Comparison of ENCODE assay signal across 26 cellular contexts in the genomic region with DNA sequence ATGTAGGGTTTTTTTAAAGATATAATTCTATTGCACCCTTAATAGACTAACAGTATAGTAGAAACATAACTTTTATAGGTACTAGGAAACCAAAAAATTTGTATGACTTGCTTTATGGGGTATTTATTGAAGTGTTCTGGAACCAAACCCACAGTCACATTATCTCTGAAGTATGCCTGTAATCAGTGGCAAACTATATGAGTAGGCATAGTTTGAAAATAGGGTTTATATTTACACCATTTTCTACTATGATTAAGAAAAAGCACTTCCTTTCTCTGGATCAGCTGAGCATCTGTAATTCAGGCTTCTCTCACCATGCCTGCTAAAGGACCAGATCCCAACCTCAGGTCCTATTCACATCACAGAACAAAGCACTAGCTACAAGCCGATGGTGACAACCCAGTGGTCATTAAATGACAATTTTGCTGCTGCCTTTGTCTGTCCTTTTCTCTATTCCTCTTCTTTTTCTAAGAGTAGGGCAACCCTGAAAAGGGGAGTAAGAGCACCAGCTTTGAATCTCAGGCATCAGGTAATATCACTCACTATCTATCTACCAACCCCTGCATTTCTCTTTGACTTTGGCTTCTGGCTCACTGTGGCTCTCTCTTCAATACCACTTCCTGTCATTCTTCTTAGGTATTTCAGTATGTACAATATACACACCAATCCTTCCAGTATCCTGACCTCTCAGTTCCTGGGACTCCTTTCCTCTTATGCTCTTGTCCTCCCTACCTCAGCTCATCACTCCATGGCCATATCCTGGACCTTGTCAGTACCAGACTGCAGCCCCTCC. TPM values are rescaled to one million over a fixed set of nuclear protein-coding genes. Genes with fewer than 3 reads are reported as not detected.
DNase-seq lines count a peak whose midpoint lies in the region; ATAC-seq and TF ChIP-seq lines count a peak whose summit lies in the region.
"Had no signal": no experiment of that assay in that cellular context is flagged by ENCODE, and none has a peak within 500 bp of the region (broad histone marks: within the 10 kb centered on the region; RNA-seq: fewer than 3 reads in every experiment).

No MANE protein-coding gene starts in this region.

- peak; percentile 21 for DNase-seq in activated CD4-positive, alpha-beta T cell treated with anti-CD3 and anti-CD28 coated beads, Interleukin-2, amount 10 ng/mL, durations not matched to agents 7 days and 5 days
- no peak for DNase-seq in activated CD4-positive, alpha-beta T cell treated with anti-CD3 and anti-CD28 coated beads, Interleukin-2, amount 50 U/mL, for 48 hours
- DNase-seq in DND-41 (peak; percentile 28), immature natural killer cell (no peak), MV-4-11 (lab: John Stamatoyannopoulos, UW) (no peak), NCI-H2227 (lab: John Stamatoyannopoulos, UW; ENCODE audit: unreplicated experiment) (no peak), KBM-7 (no peak)
- DNase-seq in activated CD8-positive, alpha-beta T cell treated with anti-CD3 and anti-CD28 coated beads, Interleukin-2, amount 10 ng/mL, durations not matched to agents 7 days and 5 days: peak; percentile 41
- DNase-seq: activated effector memory CD4-positive, alpha-beta T cell treated with Interleukin-2 at 50 U/mL for 16 hours; aorta; caudate nucleus; EL; foreskin melanocyte; hippocampal formation; left ventricle myocardium superior; MG63; NCI-H1436 treated with DMSO at 0.1 percent for 48 hours; NCI-H524; right cardiac atrium; SJCRH30; upper lobe of left lung had no signal

- peak overlapping the region; percentile 45 for H3K27ac ChIP-seq in DND-41 (ENCODE audit: low read length)
- H3K27ac ChIP-seq: HL-60, parathyroid adenoma, SJCRH30, upper lobe of left lung had no signal

- H3K79me2 ChIP-seq in DND-41 (ENCODE audit: insufficient read depth, low read length): peaks cover 13% of the 10 kb centered on the region; the same call in 1 of the 2 replicates
- H3K79me2 ChIP-seq: parathyroid adenoma had no signal

- H3K9me3 Mint-ChIP-seq in activated CD4-positive, alpha-beta T cell treated with anti-CD3 and anti-CD28 coated beads, Interleukin-2, amount 10 ng/mL, durations not matched to agents 7 days and 5 days: no peaks in the 10 kb centered on the region
- H3K9me3 Mint-ChIP-seq in activated CD8-positive, alpha-beta T cell treated with anti-CD3 and anti-CD28 coated beads, Interleukin-2, amount 10 ng/mL, durations not matched to agents 7 days and 5 days (ENCODE audit: insufficient read depth): no peaks in the 10 kb centered on the region
- no peaks in the 10 kb centered on the region for H3K9me3 Mint-ChIP-seq in immature natural killer cell
- H3K9me3 Mint-ChIP-seq: GM23338, mesothelial cell of epicardium had no signal

- CTCF ChIA-PET in activated CD4-positive, alpha-beta T cell treated with anti-CD3 and anti-CD28 coated beads, Interleukin-2, amount 10 ng/mL, durations not matched to agents 7 days and 5 days (lab: Charles Lee): interaction anchor here (1.4 kb wide), 1 partner anchor 10 kb away, joined by 4 read pairs; no protein-coding TSS in a partner anchor
- CTCF ChIA-PET in activated CD8-positive, alpha-beta T cell treated with anti-CD3 and anti-CD28 coated beads, Interleukin-2, amount 10 ng/mL, durations not matched to agents 7 days and 5 days (lab: Charles Lee): interaction anchor here (1.6 kb wide), 1 partner anchor 116 kb away, joined by 3 read pairs; no protein-coding TSS in a partner anchor

- H3K4me3 Mint-ChIP-seq in activated CD4-positive, alpha-beta T cell treated with anti-CD3 and anti-CD28 coated beads, Interleukin-2, amount 10 ng/mL, durations not matched to agents 7 days and 5 days: no peak overlapping the region
- peak overlapping the region; percentile 0 for H3K4me3 Mint-ChIP-seq in activated CD8-positive, alpha-beta T cell treated with anti-CD3 and anti-CD28 coated beads, Interleukin-2, amount 10 ng/mL, durations not matched to agents 7 days and 5 days
- peak overlapping the region; percentile 2 to 36 (median 12) for H3K4me3 Mint-ChIP-seq in immature natural killer cell
- H3K4me3 Mint-ChIP-seq: B cell, GM23338, mesothelial cell of epicardium had no signal

- peaks cover 42% of the 10 kb centered on the region for H3K4me1 ChIP-seq in DND-41 (ENCODE audit: insufficient read depth, low read length)
- H3K4me1 ChIP-seq: parathyroid adenoma, SJCRH30, upper lobe of left lung had no signal

- no peaks in the 10 kb centered on the region for H3K9me3 ChIP-seq in DND-41 (ENCODE audit: insufficient read depth, low read length, severe bottlenecking)
- H3K9me3 ChIP-seq: MG63, SJCRH30, upper lobe of left lung had no signal

- H3K36me3 ChIP-seq in DND-41 (ENCODE audit: insufficient read depth, low read length): peaks cover 49% of the 10 kb centered on the region
- H3K36me3 ChIP-seq: MG63, SJCRH30, upper lobe of left lung had no signal

- H3K27ac Mint-ChIP-seq in activated CD4-positive, alpha-beta T cell treated with anti-CD3 and anti-CD28 coated beads, Interleukin-2, amount 10 ng/mL, durations not matched to agents 7 days and 5 days: peak overlapping the region; percentile 11
- peak overlapping the region; percentile 68 for H3K27ac Mint-ChIP-seq in activated CD8-positive, alpha-beta T cell treated with anti-CD3 and anti-CD28 coated beads, Interleukin-2, amount 10 ng/mL, durations not matched to agents 7 days and 5 days
- H3K27ac Mint-ChIP-seq in immature natural killer cell: peak overlapping the region; percentile 15 to 73 (median 26)
- H3K27ac Mint-ChIP-seq: B cell, GM23338, mesothelial cell of epicardium had no signal

- H3K4me2 ChIP-seq in DND-41 (ENCODE audit: insufficient read depth, low read length): no peak overlapping the region
- H3K4me2 ChIP-seq: GM23338 had no signal

- in situ Hi-C loops in KBM-7 (cut with MboI; ENCODE audit: low pct_unique_long_range_greater_than_20kb, low sequenced_read_pairs): no loop called here

- no peaks in the 10 kb centered on the region for H3K27me3 Mint-ChIP-seq in activated CD4-positive, alpha-beta T cell treated with anti-CD3 and anti-CD28 coated beads, Interleukin-2, amount 10 ng/mL, durations not matched to agents 7 days and 5 days
- H3K27me3 Mint-ChIP-seq in activated CD8-positive, alpha-beta T cell treated with anti-CD3 and anti-CD28 coated beads, Interleukin-2, amount 10 ng/mL, durations not matched to agents 7 days and 5 days (ENCODE audit: low read depth): no peaks in the 10 kb centered on the region
- no peaks in the 10 kb centered on the region for H3K27me3 Mint-ChIP-seq in immature natural killer cell (ENCODE audit: low read depth in 3 of 3)
- H3K27me3 Mint-ChIP-seq: B cell had no signal

- peaks cover 62% of the 10 kb centered on the region for H3K36me3 Mint-ChIP-seq in activated CD4-positive, alpha-beta T cell treated with anti-CD3 and anti-CD28 coated beads, Interleukin-2, amount 10 ng/mL, durations not matched to agents 7 days and 5 days (ENCODE audit: low read depth)
- H3K36me3 Mint-ChIP-seq in activated CD8-positive, alpha-beta T cell treated with anti-CD3 and anti-CD28 coated beads, Interleukin-2, amount 10 ng/mL, durations not matched to agents 7 days and 5 days (ENCODE audit: low read depth): peaks cover 58% of the 10 kb centered on the region
- H3K36me3 Mint-ChIP-seq in immature natural killer cell: peaks cover 0 to 21% (median 8%) of the 10 kb centered on the region in 3 donors

- peaks cover 47% of the 10 kb centered on the region for H3K4me1 Mint-ChIP-seq in activated CD4-positive, alpha-beta T cell treated with anti-CD3 and anti-CD28 coated beads, Interleukin-2, amount 10 ng/mL, durations not matched to agents 7 days and 5 days
- peaks cover 44% of the 10 kb centered on the region for H3K4me1 Mint-ChIP-seq in activated CD8-positive, alpha-beta T cell treated with anti-CD3 and anti-CD28 coated beads, Interleukin-2, amount 10 ng/mL, durations not matched to agents 7 days and 5 days (ENCODE audit: low read depth)
- H3K4me1 Mint-ChIP-seq in immature natural killer cell: peaks cover 35 to 42% of the 10 kb centered on the region in 2 donors

- no peaks in the 10 kb centered on the region for H4K20me1 ChIP-seq in DND-41 (ENCODE audit: insufficient read depth, low read length)

- POLR2A ChIA-PET in activated CD4-positive, alpha-beta T cell treated with anti-CD3 and anti-CD28 coated beads, Interleukin-2, amount 10 ng/mL, durations not matched to agents 7 days and 5 days (lab: Charles Lee): no interaction called here
- POLR2A ChIA-PET in activated CD8-positive, alpha-beta T cell treated with anti-CD3 and anti-CD28 coated beads, Interleukin-2, amount 10 ng/mL, durations not matched to agents 7 days and 5 days (lab: Charles Lee): interaction anchor here (0.8 to 3.1 kb wide), 3 partner anchors 12 to 19 kb away, joined by 3 to 18 read pairs (median 3); partner anchors contain the start of gene NEMP2

- no peak for TF ChIP-seq CTCF in DND-41 (IDR thresholded peaks at IDR 0.05; ENCODE audit: borderline replicate concordance, extremely low read depth, low read length, poor library complexity, severe bottlenecking)

- no peak overlapping the region for H3K9ac ChIP-seq in DND-41 (ENCODE audit: low read depth, low read length)
- H3K9ac ChIP-seq: parathyroid adenoma had no signal

- ATAC-seq in DND-41 (ENCODE audit: insufficient read depth, low read depth): peak; percentile 86
- peak; percentile 84 for ATAC-seq in activated CD8-positive, alpha-beta T cell treated with anti-CD3 and anti-CD28 coated beads, Interleukin-2, amount 10 ng/mL, durations not matched to agents 7 days and 5 days
- ATAC-seq: GM23338, left ventricle myocardium superior, right cardiac atrium had no signal

- no peaks in the 10 kb centered on the region for H3K27me3 ChIP-seq in DND-41 (ENCODE audit: insufficient read depth, low read length, poor library complexity)
- H3K27me3 ChIP-seq: MG63, SJCRH30, upper lobe of left lung had no signal

- H3K4me3 ChIP-seq in DND-41 (ENCODE audit: low read depth in 1 of 2, low read length in 2 of 2): no peak overlapping the region
- H3K4me3 ChIP-seq: GM23338, MG63, SJCRH30, upper lobe of left lung had no signal

- H2AFZ ChIP-seq in DND-41 (ENCODE audit: low read depth, low read length): no peak overlapping the region
- H2AFZ ChIP-seq: GM23338, parathyroid adenoma had no signal

RNA-seq across cellular contexts. Expression of gene NEMP2, which starts 14.4 kb away (rescaled TPM):
- 10 to 100 TPM; 22.8 to 23.5 TPM for total RNA-seq in activated CD4-positive, alpha-beta T cell treated with anti-CD3 and anti-CD28 coated beads, Interleukin-2, amount 10 ng/mL, durations not matched to agents 7 days and 5 days
- 10 to 100 TPM; 18.4 to 23.2 TPM for total RNA-seq in activated CD8-positive, alpha-beta T cell treated with anti-CD3 and anti-CD28 coated beads, Interleukin-2, amount 10 ng/mL, durations not matched to agents 7 days and 5 days
- polyA plus RNA-seq in immature natural killer cell: 10 to 100 TPM; 10.4 to 20.0 (median 11.4) TPM

Comparison
In these comparisons a context has a peak if more than half of its experiments do, and no peak if none do; other contexts are left out.
1. DNase-seq: peak in activated CD4-positive, alpha-beta T cell treated with anti-CD3 and anti-CD28 coated beads, Interleukin-2, amount 10 ng/mL, durations not matched to agents 7 days and 5 days (single experiment), DND-41 (single experiment) and activated CD8-positive, alpha-beta T cell treated with anti-CD3 and anti-CD28 coated beads, Interleukin-2, amount 10 ng/mL, durations not matched to agents 7 days and 5 days (single experiment); none in activated CD4-positive, alpha-beta T cell treated with anti-CD3 and anti-CD28 coated beads, Interleukin-2, amount 50 U/mL, for 48 hours (0 of 2), immature natural killer cell (0 of 3), MV-4-11 (single experiment), NCI-H2227 (single experiment) and KBM-7 (single experiment).
2. H3K27ac Mint-ChIP-seq: peak in every context shown above with its lines; median percentile 68 in activated CD8-positive, alpha-beta T cell treated with anti-CD3 and anti-CD28 coated beads, Interleukin-2, amount 10 ng/mL, durations not matched to agents 7 days and 5 days; 26 in immature natural killer cell; 11 in activated CD4-positive, alpha-beta T cell treated with anti-CD3 and anti-CD28 coated beads, Interleukin-2, amount 10 ng/mL, durations not matched to agents 7 days and 5 days.